Comparison of ENCODE assay signal across 12 cellular contexts in the genomic region with DNA sequence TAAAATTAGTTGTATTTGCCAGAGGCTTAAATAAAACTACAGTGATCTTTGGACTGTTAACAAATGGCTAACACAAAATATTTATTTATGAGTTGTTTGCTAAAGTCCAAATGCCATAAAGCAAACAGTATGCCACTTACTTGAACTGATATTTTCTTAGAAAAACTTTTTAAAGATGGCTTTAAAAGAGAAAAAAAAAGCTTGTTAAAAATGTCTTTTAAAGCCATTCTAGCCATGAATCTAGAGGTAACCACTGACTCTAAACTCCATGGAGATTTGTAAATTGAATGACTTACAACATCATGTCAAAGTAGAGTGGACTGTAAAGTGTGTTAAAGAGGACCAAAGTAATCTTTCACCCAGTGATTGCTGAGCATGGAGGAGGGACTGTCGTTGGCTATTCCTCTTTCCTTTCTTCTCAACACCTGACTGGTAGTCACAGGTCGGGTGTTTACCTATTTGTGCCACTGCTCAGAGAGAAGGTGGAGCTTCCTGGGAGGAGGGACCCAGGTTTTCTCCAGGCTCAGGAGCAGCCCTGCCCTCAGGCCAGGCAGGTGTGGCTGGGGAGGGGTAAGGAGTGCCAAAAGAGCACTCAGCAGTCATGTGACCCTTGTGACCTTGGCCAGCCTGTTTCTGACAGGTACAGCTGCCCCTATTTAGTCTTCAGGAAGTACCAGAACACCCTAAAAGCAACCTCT.
DNase-seq lines count a peak whose midpoint lies in the region; ATAC-seq, FAIRE-seq and TF ChIP-seq lines count a peak whose summit lies in the region.
"Had no signal": no experiment of that assay in that cellular context is flagged by ENCODE, and none has a peak within 500 bp of the region (broad histone marks: within the 10 kb centered on the region; RNA-seq: fewer than 3 reads in every experiment).

No MANE protein-coding gene starts in this region.

- WGBS in esophagus, 2 donors = 24 to 41% methylated on average over 2 of the region's 2 CpGs
- WGBS in prostate gland = 34% methylated on average over 2 of the region's 2 CpGs

- no peak for TF ChIP-seq CTCF in prostate gland (IDR thresholded peaks at IDR 0.05)

- no peak for ATAC-seq in effector memory CD8-positive, alpha-beta T cell (replicated peaks)

- no peaks in the 10 kb centered on the region for H3K27me3 Mint-ChIP-seq in effector memory CD8-positive, alpha-beta T cell

- no peaks in the 10 kb centered on the region for H3K4me1 Mint-ChIP-seq in effector memory CD8-positive, alpha-beta T cell (ENCODE audit: low read depth in 2 of 2)

- peak; percentile 84 for DNase-seq in HPDE6-E6E7 (ENCODE audit: extremely low spot score)
- DNase-seq in NCI-H345 (lab: John Stamatoyannopoulos, UW) = peak; percentile 86
- DNase-seq in prostate gland (ENCODE audit: low spot score) = peak; percentile 40
- no peak for DNase-seq in effector memory CD8-positive, alpha-beta T cell
- DNase-seq in frontal cortex (ENCODE audit: low spot score in 2 of 2) = no peak
- no peak for DNase-seq in cortex of kidney (lab: John Stamatoyannopoulos, UW)
- no peak for DNase-seq in T-helper 9 cell
- DNase-seq: activated CD4-positive, alpha-beta T cell treated with anti-CD3 and anti-CD28 coated beads, Interleukin-2, amount 50 U/mL, for 4 hours; DND-41; effector memory CD4-positive, alpha-beta T cell; testis had no signal

- H3K36me3 ChIP-seq in esophagus (ENCODE audit: control insufficient read depth in 2 of 2, insufficient read depth in 2 of 2, low read length in 1 of 2) (no peaks in the 10 kb centered on the region), prostate gland (no peaks in the 10 kb centered on the region)

- no peak overlapping the region for H3K4me3 Mint-ChIP-seq in effector memory CD8-positive, alpha-beta T cell

- H3K4me1 ChIP-seq in esophagus (ENCODE audit: control insufficient read depth in 2 of 2, insufficient read depth in 2 of 2, low read length in 1 of 2) (no peaks in the 10 kb centered on the region), prostate gland (replicated peaks) (no peaks in the 10 kb centered on the region)
- H3K4me1 ChIP-seq: testis had no signal

- no peaks in the 10 kb centered on the region for H3K36me3 Mint-ChIP-seq in effector memory CD8-positive, alpha-beta T cell (ENCODE audit: insufficient read depth)

- peak overlapping the region; percentile 47 to 64 for H3K27ac ChIP-seq in esophagus (ENCODE audit: low read depth in 2 of 2, low read length in 1 of 2)
- no peak overlapping the region for H3K27ac ChIP-seq in prostate gland
- H3K27ac ChIP-seq: testis had no signal

- H3K9me3 Mint-ChIP-seq in effector memory CD8-positive, alpha-beta T cell = no peaks in the 10 kb centered on the region

- intact Hi-C loops in prostate gland (cut with DNase I) = no loop called here

- H3K4me3 ChIP-seq in esophagus (ENCODE audit: low read depth in 1 of 2, low read length in 2 of 2) (no peak overlapping the region), prostate gland (no peak overlapping the region)
- H3K4me3 ChIP-seq: testis had no signal

- H3K27me3 ChIP-seq in esophagus (ENCODE audit: control insufficient read depth in 1 of 2, insufficient read depth in 2 of 2, low read length in 2 of 2) = no peaks in the 10 kb centered on the region
- no peaks in the 10 kb centered on the region for H3K27me3 ChIP-seq in prostate gland (replicated peaks; ENCODE audit: insufficient read depth)
- H3K27me3 ChIP-seq: testis had no signal

- FAIRE-seq in frontal cortex (lab: Jason Lieb, UNC) = no peak

- TF ChIP-seq POLR2A in prostate gland (IDR thresholded peaks at IDR 0.05) = peak; percentile 49

- H3K9me3 ChIP-seq in esophagus (ENCODE audit: control insufficient read depth in 2 of 2, insufficient read depth in 1 of 2, low read depth in 1 of 2, low read length in 1 of 2) (no peaks in the 10 kb centered on the region), prostate gland (no peaks in the 10 kb centered on the region)
- H3K9me3 ChIP-seq: testis had no signal

- no peak overlapping the region for H3K27ac Mint-ChIP-seq in effector memory CD8-positive, alpha-beta T cell

Comparison
In these comparisons a context has a peak if more than half of its experiments do, and no peak if none do; other contexts are left out.
1. DNase-seq: peak in HPDE6-E6E7 (single experiment), NCI-H345 (single experiment) and prostate gland (single experiment); none in effector memory CD8-positive, alpha-beta T cell (0 of 3), frontal cortex (0 of 2), cortex of kidney (single experiment) and T-helper 9 cell (single experiment).
2. H3K27ac ChIP-seq: peak in esophagus (2 of 2); none in prostate gland (0 of 2).